In genomic region chr18:69747388-69747787, GRCh38 we compare ENCODE assay signal across 34 cellular contexts.
"Had no signal": no experiment of that assay in that cellular context is flagged by ENCODE, and none has a peak within 500 bp of the region (broad histone marks: within the 10 kb centered on the region; RNA-seq: fewer than 3 reads in every experiment).

No MANE protein-coding gene starts in this region.

- H3K4me3 ChIP-seq: MG63 had no signal

- DNase-seq: Karpas-422, Kasumi-1, MG63, MM.1S, MV-4-11, NCI-H1048, NCI-H1092, NCI-H1092 treated with DMSO at 0.1 percent for 48 hours, NCI-H1105, NCI-H1105 treated with DMSO at 0.1 percent for 48 hours, NCI-H1417, NCI-H1417 treated with DMSO at 0.1 percent for 48 hours, NCI-H1436, NCI-H1436 treated with DMSO at 0.1 percent for 48 hours, NCI-H146, NCI-H1694, NCI-H1694 treated with DMSO at 0.1 percent for 48 hours, NCI-H187, NCI-H187 treated with DMSO at 0.1 percent for 48 hours, NCI-H1930, NCI-H2029, NCI-H2029 treated with DMSO at 0.1 percent for 48 hours, NCI-H2081, NCI-H2081 treated with DMSO at 0.1 percent for 48 hours, NCI-H2107, NCI-H2171, NCI-H2171 treated with DMSO at 0.1 percent for 48 hours, NCI-H2227 treated with DMSO at 0.1 percent for 48 hours, NCI-H226, NCI-H345, NCI-H446, NCI-H446 treated with DMSO at 0.1 percent for 48 hours, NCI-H510A, NCI-H510A treated with DMSO at 0.1 percent for 48 hours had no signal

- H3K27me3 ChIP-seq: MG63 had no signal

- H3K9me3 ChIP-seq: MG63 had no signal

- H3K36me3 ChIP-seq: MG63 had no signal
